ENCODE assay signal across 18 cellular contexts in genomic region chr9:89640391-89640790, GRCh38. TPM values are rescaled to one million over a fixed set of nuclear protein-coding genes. Genes with fewer than 3 reads are reported as not detected.
DNase-seq lines count a peak whose midpoint lies in the region; ATAC-seq, FAIRE-seq and TF ChIP-seq lines count a peak whose summit lies in the region.
"Had no signal": no experiment of that assay in that cellular context is flagged by ENCODE, and none has a peak within 500 bp of the region (broad histone marks: within the 10 kb centered on the region; RNA-seq: fewer than 3 reads in every experiment).

No MANE protein-coding gene starts in this region.

- DNase-seq in CD1c-positive myeloid dendritic cell (ENCODE audit: extremely low spot score) (peak; percentile 90), coronary artery (ENCODE audit: low spot score) (no peak), left lobe of liver (ENCODE audit: low spot score) (no peak), HuH-7 (ENCODE audit: low spot score) (no peak), small intestine (no peak), GM13976 (ENCODE audit: low spot score) (no peak)
- DNase-seq: activated CD4-positive, alpha-beta T cell treated with anti-CD3 and anti-CD28 coated beads, Interleukin-2, amount 50 U/mL, for 1 hour; activated T-cell treated with anti-CD3 and anti-CD28 coated beads for 4 hours; effector memory CD4-positive, alpha-beta T cell; HCEC 1CT; NCI-H1105 treated with DMSO at 0.1 percent for 48 hours; NCI-H226; SIG-M5; T-helper 9 cell had no signal

- peaks cover 44 to 53% (median 47%) of the 10 kb centered on the region in 3 donors for H3K4me1 ChIP-seq in skeletal muscle tissue (ENCODE audit: control insufficient read depth in 3 of 3, insufficient read depth in 3 of 3, low read length in 3 of 3)
- H3K4me1 ChIP-seq in small intestine (ENCODE audit: control insufficient read depth in 2 of 2, insufficient read depth in 1 of 2, low read depth in 1 of 2, low read length in 1 of 2): no peaks in the 10 kb centered on the region

- H3K4me3 ChIP-seq in coronary artery (peak overlapping the region; percentile 26), skeletal muscle tissue (ENCODE audit: low read length in 3 of 3) (peak overlapping the region in 2 of 3 donors; percentile 51 to 56), small intestine (ENCODE audit: low read depth in 1 of 2, low read length in 2 of 2) (no peak overlapping the region)

- H3K36me3 ChIP-seq in skeletal muscle tissue (ENCODE audit: control insufficient read depth in 3 of 3, insufficient read depth in 3 of 3, low read length in 3 of 3) (peaks cover 0 to 3% (median 0%) of the 10 kb centered on the region in 3 donors), small intestine (ENCODE audit: control insufficient read depth in 2 of 2, insufficient read depth in 2 of 2, low read length in 2 of 2) (no peaks in the 10 kb centered on the region)

- TF ChIP-seq CTCF in coronary artery (IDR thresholded peaks at IDR 0.05) (no peak), GM13976 (IDR thresholded peaks at IDR 0.05; ENCODE audit: borderline replicate concordance, control extremely low read depth, extremely low read depth, insufficient read depth, missing control alignments) (no peak)

- H3K9me3 ChIP-seq in skeletal muscle tissue (ENCODE audit: control insufficient read depth in 3 of 3, low read length in 3 of 3) (no peaks in the 10 kb centered on the region), small intestine (ENCODE audit: control insufficient read depth, low read depth) (no peaks in the 10 kb centered on the region)

- WGBS in small intestine, 3 donors: 77 to 91% (median 89%) methylated on average over 11 of the region's 11 CpGs

- H3K27me3 ChIP-seq in skeletal muscle tissue (ENCODE audit: control insufficient read depth in 3 of 3, insufficient read depth in 3 of 3, low read length in 3 of 3) (no peaks in the 10 kb centered on the region), small intestine (ENCODE audit: control insufficient read depth in 2 of 2, insufficient read depth in 2 of 2, low read length in 2 of 2) (no peaks in the 10 kb centered on the region)

- peak overlapping the region in 2 of 3 donors; percentile 64 to 68 for H3K9ac ChIP-seq in skeletal muscle tissue (ENCODE audit: low read depth in 1 of 3, low read length in 3 of 3)

- no peak for FAIRE-seq in small intestine (lab: Jason Lieb, UNC)
- FAIRE-seq: G401.6 had no signal

- ATAC-seq in left lobe of liver (peak; percentile 38), HG02938 (IDR thresholded peaks at IDR 0.05; ENCODE audit: unreplicated experiment) (no peak)

- H3K27ac ChIP-seq in coronary artery: peak overlapping the region; percentile 91
- H3K27ac ChIP-seq in skeletal muscle tissue (ENCODE audit: low read depth, low read length): peak overlapping the region; percentile 81
- no peak overlapping the region for H3K27ac ChIP-seq in small intestine (ENCODE audit: low read depth in 1 of 2, low read length in 1 of 2)

- in situ Hi-C loops in GM13976 (cut with MboI; ENCODE audit: low sequenced_read_pairs, unreplicated experiment): no loop called here

RNA-seq across cellular contexts. Expression of gene GADD45G, which starts 35.6 kb away (rescaled TPM):
- 17.5 TPM for total RNA-seq in left lobe of liver
- total RNA-seq in skeletal muscle tissue: 2.1 TPM
- polyA plus RNA-seq in small intestine: 10 to 100 TPM; 21.9 to 25.4 (median 25.3) TPM
- total RNA-seq: lung microvascular endothelial cell had no signal

Comparison
In these comparisons a context has a peak if more than half of its experiments do, and no peak if none do; other contexts are left out.
1. H3K27ac ChIP-seq: peak in coronary artery (2 of 2) and skeletal muscle tissue (single experiment); none in small intestine (0 of 2).
2. H3K4me3 ChIP-seq: peak in coronary artery (single experiment) and skeletal muscle tissue (2 of 3); none in small intestine (0 of 2).